In genomic region chr1:8742022-8742924, GRCh38 we compare ENCODE assay signal across 25 cellular contexts.
DNase-seq lines count a peak whose midpoint lies in the region; ATAC-seq, FAIRE-seq and TF ChIP-seq lines count a peak whose summit lies in the region.
"Had no signal": no experiment of that assay in that cellular context is flagged by ENCODE, and none has a peak within 500 bp of the region (broad histone marks: within the 10 kb centered on the region; RNA-seq: fewer than 3 reads in every experiment).

No MANE protein-coding gene starts in this region.

- peak; percentile 7; the same call in 1 of the 2 replicates for TF ChIP-seq RAD21 in HepG2 (CRISPR knock-in tag; IDR thresholded peaks at IDR 0.05)

- CTCF ChIA-PET in HEK293 (lab: Yijun Ruan, JAX) (interaction anchor here (0.6 to 1.1 kb wide), 4 partner anchors 90 to 609 kb away, joined by 3 to 5 read pairs (median 3); no protein-coding TSS in a partner anchor), HepG2 (lab: Yijun Ruan, JAX; ENCODE audit: low intra/inter-chr PET ratio, low total read pairs) (no interaction called here)

- H3K36me3 ChIP-seq in HEK293 (ENCODE audit: control insufficient read depth in 2 of 2, insufficient read depth in 1 of 2, low read length in 2 of 2) (peaks cover 0 to 17% of the 10 kb centered on the region in 2 experiments; a peak in 1 of 3 replicates), HepG2 (replicated peaks in 1 of 2; ENCODE audit: control insufficient read depth in 1 of 2, insufficient read depth in 2 of 2, low read length in 2 of 2) (no peaks in the 10 kb centered on the region; a peak in 1 of 5 replicates), small intestine (ENCODE audit: control insufficient read depth in 2 of 2, insufficient read depth in 2 of 2, low read length in 2 of 2) (no peaks in the 10 kb centered on the region)

- peaks cover 64% of the 10 kb centered on the region for H3K79me2 ChIP-seq in HepG2 (ENCODE audit: insufficient read depth, low read length)

- peak; percentile 97 to 100 for TF ChIP-seq EP300 in HepG2 (IDR thresholded peaks at IDR 0.05; ENCODE audit: low read depth in 2 of 2, low read length in 2 of 2)
- TF ChIP-seq EP300 in HepG2 (CRISPR knock-in tag; IDR thresholded peaks at IDR 0.05; ENCODE audit: borderline replicate concordance), result peak; percentile 98

- in situ Hi-C loops in HepG2 (cut with HindIII; ENCODE audit: extremely low pct_ligation_motif_present, low pct_unique_long_range_greater_than_20kb), result no loop called here

- ATAC-seq in HepG2, result peak; percentile 80
- ATAC-seq: natural killer cell treated with Interleukin-12 subunit alpha and Interleukin-12 subunit beta and Interleukin-15 and Interleukin-18, amount 100 ng/mL, for 72 hours; stimulated activated effector memory CD8-positive, alpha-beta T cell treated with anti-CD3 and anti-CD28 coated beads, Interleukin-12 subunit alpha, Interleukin-12 subunit beta, amount 100 ng/mL, for 72 hours had no signal

- TF ChIP-seq CTCF in HEK293 (tag by site-specific recombination; IDR thresholded peaks at IDR 0.05), result no peak
- no peak for TF ChIP-seq CTCF in VCaP (conservative IDR thresholded peaks at IDR 0.05)
- TF ChIP-seq CTCF in HepG2 (CRISPR knock-in tag; IDR thresholded peaks at IDR 0.05), result no peak

- H3K4me1 ChIP-seq in HEK293 (ENCODE audit: control insufficient read depth, insufficient read depth, low read length), result 0 out of 2 replicates have a peak, but pooled peaks cover 2% of the 10 kb centered on the region
- peaks cover 96% of the 10 kb centered on the region for H3K4me1 ChIP-seq in HepG2 (ENCODE audit: insufficient read depth, low read length)
- H3K4me1 ChIP-seq in small intestine (ENCODE audit: control insufficient read depth in 2 of 2, insufficient read depth in 1 of 2, low read depth in 1 of 2, low read length in 1 of 2), result no peaks in the 10 kb centered on the region

- no peak for FAIRE-seq in HepG2 (lab: Jason Lieb, UNC)
- no peak for FAIRE-seq in small intestine (lab: Jason Lieb, UNC)
- FAIRE-seq: endothelial cell of umbilical vein had no signal

- no peaks in the 10 kb centered on the region for H3K27me3 ChIP-seq in HepG2 (ENCODE audit: control insufficient read depth in 1 of 2, insufficient read depth in 2 of 2, low read length in 2 of 2)
- no peaks in the 10 kb centered on the region for H3K27me3 ChIP-seq in small intestine (ENCODE audit: control insufficient read depth in 2 of 2, insufficient read depth in 2 of 2, low read length in 2 of 2)

- 11% methylated on average over 6 of the region's 6 CpGs for WGBS in HepG2 (ENCODE audit: low lambda C conversion rate)
- 77 to 84% (median 83%) methylated on average over 6 of the region's 6 CpGs for WGBS in small intestine, 3 donors

- POLR2A ChIA-PET in HEK293 (lab: Yijun Ruan, JAX) (no interaction called here), HepG2 (lab: Yijun Ruan, JAX) (interaction anchor here (0.7 to 1.7 kb wide), 3 partner anchors 69 to 106 kb away, joined by 3 to 4 read pairs (median 3); no protein-coding TSS in a partner anchor)

- H3K27ac ChIP-seq in HEK293 (ENCODE audit: extremely low read depth, low read depth, low read length) (no peak overlapping the region), VCaP (peak overlapping the region; percentile 26), HepG2 (ENCODE audit: extremely low read length, insufficient read depth, low read length) (peak overlapping the region; percentile 86), small intestine (ENCODE audit: low read depth in 1 of 2, low read length in 1 of 2) (no peak overlapping the region)
- H3K27ac ChIP-seq: skin epidermis had no signal

- no TSS peak for BruUV-seq in HepG2 (replicated peaks; lab: Mats Ljungman, UMichigan)

- H2AFZ ChIP-seq in HepG2 (ENCODE audit: low read length), result no peak overlapping the region

- no peaks in the 10 kb centered on the region for H4K20me1 ChIP-seq in HepG2 (ENCODE audit: insufficient read depth, low read length)

- peak overlapping the region; percentile 67 for H3K4me2 ChIP-seq in HepG2 (ENCODE audit: low read depth, low read length)

- intact Hi-C loops in HepG2 (cut with micrococcal nuclease; ENCODE audit: unreplicated experiment), result loop anchor here (5.0 kb wide), 2 partner anchors 40 to 75 kb away; partner anchors contain the start of gene RERE

- no peak for TF ChIP-seq POLR2A in HepG2 (IDR thresholded peaks at IDR 0.05; ENCODE audit: insufficient read depth in 1 of 2, low read depth in 2 of 2, low read length in 2 of 2)

- DNase-seq in HepG2 (ENCODE audit: low spot score) (peak; percentile 98), small intestine (peak; percentile 35), NCI-H1048 (lab: John Stamatoyannopoulos, UW) (no peak), superior temporal gyrus (ENCODE audit: extremely low spot score) (no peak)
- DNase-seq in activated CD4-positive, alpha-beta T cell treated with anti-CD3 and anti-CD28 coated beads, Interleukin-2, amount 50 U/mL, for 1 hour, result no peak
- DNase-seq: activated CD4-positive, alpha-beta T cell treated with anti-CD3 and anti-CD28 coated beads for 1 hour; activated naive CD4-positive, alpha-beta T cell treated with anti-CD3 and anti-CD28 coated beads, Interleukin-2, amount 10 ng/mL, durations not matched to agents 7 days and 5 days; activated T-cell treated with anti-CD3 and anti-CD28 coated beads, Interleukin-2, amount 50 U/mL, for 48 hours; anterior cingulate cortex; Calu3; central memory CD4-positive, alpha-beta T cell; EL; GOT3; head of caudate nucleus; KBM-7; left cardiac atrium; NCI-H1694; SIG-M5; stimulated activated CD4-positive, alpha-beta T cell treated with anti-CD3 and anti-CD28 coated beads, Interleukin-2, amount 100 ng/mL, for 24 hours had no signal

- H3K4me3 ChIP-seq in HEK293 (ENCODE audit: low read depth, low read length), result no peak overlapping the region
- peak overlapping the region in 2 of 3 experiments; percentile 4 to 21; a peak in 2 of 6 replicates for H3K4me3 ChIP-seq in HepG2 (replicated peaks in 1 of 3; ENCODE audit: insufficient read depth in 1 of 3, low read depth in 2 of 3, low read length in 3 of 3)
- H3K4me3 ChIP-seq in small intestine (ENCODE audit: low read depth in 1 of 2, low read length in 2 of 2), result no peak overlapping the region
- H3K4me3 ChIP-seq: skin epidermis had no signal

- H3K9me3 ChIP-seq in HEK293 (ENCODE audit: control insufficient read depth, insufficient read depth, low read depth, low read length), result no peaks in the 10 kb centered on the region
- no peaks in the 10 kb centered on the region for H3K9me3 ChIP-seq in HepG2 (ENCODE audit: low read length)
- H3K9me3 ChIP-seq in small intestine (ENCODE audit: control insufficient read depth, low read depth), result no peaks in the 10 kb centered on the region

- H3K9ac ChIP-seq in HepG2 (ENCODE audit: insufficient read depth, low read depth, low read length), result peak overlapping the region; percentile 50; the same call in 1 of the 2 replicates

TF ChIP-seq in HEK293, 187 proteins besides CTCF, POLR2A, EP300 and RAD21 (continues in another document):
- TF ChIP-seq, protein P1, sequence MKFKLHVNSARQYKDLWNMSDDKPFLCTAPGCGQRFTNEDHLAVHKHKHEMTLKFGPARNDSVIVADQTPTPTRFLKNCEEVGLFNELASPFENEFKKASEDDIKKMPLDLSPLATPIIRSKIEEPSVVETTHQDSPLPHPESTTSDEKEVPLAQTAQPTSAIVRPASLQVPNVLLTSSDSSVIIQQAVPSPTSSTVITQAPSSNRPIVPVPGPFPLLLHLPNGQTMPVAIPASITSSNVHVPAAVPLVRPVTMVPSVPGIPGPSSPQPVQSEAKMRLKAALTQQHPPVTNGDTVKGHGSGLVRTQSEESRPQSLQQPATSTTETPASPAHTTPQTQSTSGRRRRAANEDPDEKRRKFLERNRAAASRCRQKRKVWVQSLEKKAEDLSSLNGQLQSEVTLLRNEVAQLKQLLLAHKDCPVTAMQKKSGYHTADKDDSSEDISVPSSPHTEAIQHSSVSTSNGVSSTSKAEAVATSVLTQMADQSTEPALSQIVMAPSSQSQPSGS (tag by site-specific recombination; IDR thresholded peaks at IDR 0.05; ENCODE audit: low read depth), result no peak
- TF ChIP-seq, protein P2, sequence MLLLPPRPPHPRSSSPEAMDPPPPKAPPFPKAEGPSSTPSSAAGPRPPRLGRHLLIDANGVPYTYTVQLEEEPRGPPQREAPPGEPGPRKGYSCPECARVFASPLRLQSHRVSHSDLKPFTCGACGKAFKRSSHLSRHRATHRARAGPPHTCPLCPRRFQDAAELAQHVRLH (tag by site-specific recombination; IDR thresholded peaks at IDR 0.05), result no peak
- no peak for TF ChIP-seq ZNF10 (tag by site-specific recombination; IDR thresholded peaks at IDR 0.05)

TF ChIP-seq in HepG2, 621 proteins besides CTCF, POLR2A, EP300 and RAD21 (continues in another document):
- TF ChIP-seq BRCA1 (CRISPR knock-in tag; IDR thresholded peaks at IDR 0.05) (peak; percentile 49; the same call in 1 of the 2 replicates), ZNF674 (CRISPR knock-in tag; IDR thresholded peaks at IDR 0.05; ENCODE audit: low read depth) (no peak), THAP11 (CRISPR knock-in tag; IDR thresholded peaks at IDR 0.05) (peak; percentile 86)

Comparison
In these comparisons a context has a peak if more than half of its experiments do, and no peak if none do; other contexts are left out.
1. H3K27ac ChIP-seq: peak in VCaP (single experiment) and HepG2 (single experiment); none in HEK293 (single experiment) and small intestine (0 of 2).
2. H3K4me3 ChIP-seq: peak in HepG2 (2 of 3); none in HEK293 (single experiment) and small intestine (0 of 2).
3. DNase-seq: peak in HepG2 (single experiment) and small intestine (single experiment); none in NCI-H1048 (single experiment), superior temporal gyrus (single experiment) and activated CD4-positive, alpha-beta T cell treated with anti-CD3 and anti-CD28 coated beads, Interleukin-2, amount 50 U/mL, for 1 hour (single experiment).